ENCODE assay signal across 31 cellular contexts in genomic region chr2:170869461-170869860, GRCh38. TPM values are rescaled to one million over a fixed set of nuclear protein-coding genes. Genes with fewer than 3 reads are reported as not detected.
"Had no signal": no experiment of that assay in that cellular context is flagged by ENCODE, and none has a peak within 500 bp of the region (broad histone marks: within the 10 kb centered on the region; RNA-seq: fewer than 3 reads in every experiment).

No MANE protein-coding gene starts in this region.

- H3K27me3 ChIP-seq: adrenal gland, body of pancreas, breast epithelium, cardiac muscle cell had no signal

- H3K36me3 Mint-ChIP-seq: activated CD4-positive, alpha-beta memory T cell treated with anti-CD3 and anti-CD28 coated beads for 36 hours; activated CD8-positive, alpha-beta memory T cell treated with anti-CD3 and anti-CD28 coated beads, Interleukin-2, amount 10 ng/mL, durations not matched to agents 7 days and 5 days; activated naive CD4-positive, alpha-beta T cell treated with anti-CD3 and anti-CD28 coated beads, Interleukin-2, amount 50 U/mL, for 24 hours; activated naive CD8-positive, alpha-beta T cell treated with anti-CD3 and anti-CD28 coated beads for 36 hours had no signal

- H3K27me3 Mint-ChIP-seq: activated CD4-positive, alpha-beta memory T cell treated with anti-CD3 and anti-CD28 coated beads for 36 hours; activated CD4-positive, alpha-beta T cell treated with anti-CD3 and anti-CD28 coated beads for 36 hours; activated T-cell treated with anti-CD3 and anti-CD28 coated beads, Interleukin-2, amount 50 U/mL, for 24 hours had no signal

- H3K27ac Mint-ChIP-seq: activated CD4-positive, alpha-beta memory T cell treated with anti-CD3 and anti-CD28 coated beads for 36 hours; activated CD4-positive, alpha-beta T cell treated with anti-CD3 and anti-CD28 coated beads for 36 hours; activated CD4-positive, alpha-beta T cell treated with anti-CD3 and anti-CD28 coated beads, Interleukin-2, amount 10 ng/mL, durations not matched to agents 24 days and 14 days; activated CD8-positive, alpha-beta memory T cell treated with anti-CD3 and anti-CD28 coated beads, Interleukin-2, amount 10 ng/mL, durations not matched to agents 7 days and 5 days; activated CD8-positive, alpha-beta T cell treated with anti-CD3 and anti-CD28 coated beads, Interleukin-2, amount 10 ng/mL, durations not matched to agents 7 days and 5 days; activated naive CD4-positive, alpha-beta T cell treated with anti-CD3 and anti-CD28 coated beads for 36 hours; activated naive CD4-positive, alpha-beta T cell treated with anti-CD3 and anti-CD28 coated beads, Interleukin-2, amount 50 U/mL, for 24 hours; activated naive CD8-positive, alpha-beta T cell treated with anti-CD3 and anti-CD28 coated beads for 36 hours; activated naive CD8-positive, alpha-beta T cell treated with anti-CD3 and anti-CD28 coated beads, Interleukin-2, amount 50 U/mL, for 24 hours; activated T-cell treated with anti-CD3 and anti-CD28 coated beads, Interleukin-2, amount 50 U/mL, for 24 hours; activated T-helper 2 cell treated with anti-CD3 and anti-CD28 coated beads, Interferon-gamma antibody, Interleukin-2, Interleukin-4, amounts not matched to agents 10 μg/mL and 5 μg/mL and 100 μg/mL, durations not matched to agents 14 hours and 24 hours and 36 hours; dendritic cell treated with granulocyte-macrophage colony-stimulating factor and Interleukin-4, amounts not matched to agents 40 ng/mL and 50 ng/mL, for 4 days; endodermal cell had no signal

- H3K27ac ChIP-seq: adrenal gland, body of pancreas, breast epithelium, cardiac muscle cell, coronary artery, dorsolateral prefrontal cortex had no signal

- H3K4me3 Mint-ChIP-seq: activated CD4-positive, alpha-beta memory T cell treated with anti-CD3 and anti-CD28 coated beads for 36 hours; activated CD4-positive, alpha-beta T cell treated with anti-CD3 and anti-CD28 coated beads for 36 hours; activated CD4-positive, alpha-beta T cell treated with anti-CD3 and anti-CD28 coated beads, Interleukin-2, amount 10 ng/mL, durations not matched to agents 24 days and 14 days; activated CD8-positive, alpha-beta memory T cell treated with anti-CD3 and anti-CD28 coated beads, Interleukin-2, amount 10 ng/mL, durations not matched to agents 7 days and 5 days; activated CD8-positive, alpha-beta T cell treated with anti-CD3 and anti-CD28 coated beads, Interleukin-2, amount 10 ng/mL, durations not matched to agents 7 days and 5 days; activated naive CD4-positive, alpha-beta T cell treated with anti-CD3 and anti-CD28 coated beads for 36 hours; activated naive CD4-positive, alpha-beta T cell treated with anti-CD3 and anti-CD28 coated beads, Interleukin-2, amount 50 U/mL, for 24 hours; activated naive CD8-positive, alpha-beta T cell treated with anti-CD3 and anti-CD28 coated beads for 36 hours; activated naive CD8-positive, alpha-beta T cell treated with anti-CD3 and anti-CD28 coated beads, Interleukin-2, amount 50 U/mL, for 24 hours; activated T-cell treated with anti-CD3 and anti-CD28 coated beads, Interleukin-2, amount 50 U/mL, for 24 hours; dendritic cell treated with granulocyte-macrophage colony-stimulating factor and Interleukin-4, amounts not matched to agents 40 ng/mL and 50 ng/mL, for 4 days; endodermal cell had no signal

- H3K4me1 ChIP-seq: breast epithelium had no signal

- H3K4me3 ChIP-seq: adrenal gland, body of pancreas, breast epithelium, cardiac muscle cell, coronary artery, dorsolateral prefrontal cortex had no signal

- DNase-seq: activated CD4-positive, alpha-beta memory T cell treated with anti-CD3 and anti-CD28 coated beads for 36 hours; activated CD4-positive, alpha-beta T cell treated with anti-CD3 and anti-CD28 coated beads for 36 hours; activated CD4-positive, alpha-beta T cell treated with anti-CD3 and anti-CD28 coated beads, Interleukin-2, amount 10 ng/mL, durations not matched to agents 24 days and 14 days; activated CD4-positive, CD25-positive, alpha-beta regulatory T cell; activated CD4-positive, CD25-positive, alpha-beta regulatory T cell treated with anti-CD3 and anti-CD28 coated beads, Interleukin-2, amount 50 U/mL, for 72 hours; activated CD8-positive, alpha-beta memory T cell treated with anti-CD3 and anti-CD28 coated beads, Interleukin-2, amount 10 ng/mL, durations not matched to agents 7 days and 5 days; activated CD8-positive, alpha-beta memory T cell treated with anti-CD3 and anti-CD28 coated beads, Interleukin-2, amount 50 U/mL, for 4 hours; activated CD8-positive, alpha-beta T cell treated with anti-CD3 and anti-CD28 coated beads, Interleukin-2, amount 10 ng/mL, durations not matched to agents 7 days and 5 days; activated effector memory CD4-positive, alpha-beta T cell treated with anti-CD3 and anti-CD28 coated beads, Interleukin-2, amount 50 U/mL, for 16 hours; activated naive CD4-positive, alpha-beta T cell treated with anti-CD3 and anti-CD28 coated beads for 36 hours; activated naive CD8-positive, alpha-beta T cell treated with anti-CD3 and anti-CD28 coated beads for 36 hours; activated naive CD8-positive, alpha-beta T cell treated with anti-CD3 and anti-CD28 coated beads, Interleukin-2, amount 50 U/mL, for 24 hours; activated T-cell treated with anti-CD3 and anti-CD28 coated beads, Interleukin-2, amount 50 U/mL, for 24 hours; adrenal gland; amygdala; aorta; body of pancreas; central memory CD4-positive, alpha-beta T cell; dorsolateral prefrontal cortex; effector memory CD4-positive, alpha-beta T cell; endodermal cell; foreskin fibroblast; head of caudate nucleus; T-helper 2 cell had no signal

- H3K9me3 Mint-ChIP-seq: activated CD4-positive, alpha-beta memory T cell treated with anti-CD3 and anti-CD28 coated beads for 36 hours; activated CD4-positive, alpha-beta T cell treated with anti-CD3 and anti-CD28 coated beads, Interleukin-2, amount 10 ng/mL, durations not matched to agents 24 days and 14 days; activated naive CD4-positive, alpha-beta T cell treated with anti-CD3 and anti-CD28 coated beads for 36 hours; activated naive CD4-positive, alpha-beta T cell treated with anti-CD3 and anti-CD28 coated beads, Interleukin-2, amount 50 U/mL, for 24 hours; activated naive CD8-positive, alpha-beta T cell treated with anti-CD3 and anti-CD28 coated beads for 36 hours; activated naive CD8-positive, alpha-beta T cell treated with anti-CD3 and anti-CD28 coated beads, Interleukin-2, amount 50 U/mL, for 24 hours; activated T-cell treated with anti-CD3 and anti-CD28 coated beads, Interleukin-2, amount 50 U/mL, for 24 hours; activated T-helper 2 cell treated with anti-CD3 and anti-CD28 coated beads, Interferon-gamma antibody, Interleukin-2, Interleukin-4, amounts not matched to agents 10 μg/mL and 5 μg/mL and 100 μg/mL, durations not matched to agents 14 hours and 24 hours and 36 hours; dendritic cell treated with granulocyte-macrophage colony-stimulating factor and Interleukin-4, amounts not matched to agents 40 ng/mL and 50 ng/mL, for 4 days; endodermal cell had no signal

- H3K36me3 ChIP-seq: adrenal gland, breast epithelium, cardiac muscle cell had no signal

- ATAC-seq: activated CD4-positive, alpha-beta T cell treated with anti-CD3 and anti-CD28 coated beads for 36 hours; activated CD8-positive, alpha-beta memory T cell treated with anti-CD3 and anti-CD28 coated beads, Interleukin-2, amount 10 ng/mL, durations not matched to agents 7 days and 5 days; activated CD8-positive, alpha-beta T cell treated with anti-CD3 and anti-CD28 coated beads, Interleukin-2, amount 10 ng/mL, durations not matched to agents 7 days and 5 days; activated naive CD8-positive, alpha-beta T cell treated with anti-CD3 and anti-CD28 coated beads, Interleukin-2, amount 50 U/mL, for 24 hours; body of pancreas; esophagus mucosa had no signal

RNA-seq across cellular contexts. Expression of gene GAD1, which starts 52.8 kb away (rescaled TPM):
- total RNA-seq: body of pancreas had no signal
